25 cellular contexts compared by ENCODE assay signal in genomic region chr16:56781565-56781964, GRCh38. TPM values are rescaled to one million over a fixed set of nuclear protein-coding genes. Genes with fewer than 3 reads are reported as not detected.
DNase-seq lines count a peak whose midpoint lies in the region; ATAC-seq, FAIRE-seq and TF ChIP-seq lines count a peak whose summit lies in the region.
"Had no signal": no experiment of that assay in that cellular context is flagged by ENCODE, and none has a peak within 500 bp of the region (broad histone marks: within the 10 kb centered on the region; RNA-seq: fewer than 3 reads in every experiment).

No MANE protein-coding gene starts in this region.

- H3K27ac ChIP-seq in H1 (ENCODE audit: low read depth, low read length), result no peak overlapping the region; the same call in 1 of the 2 replicates
- H3K27ac ChIP-seq in neural cell (ENCODE audit: low read length), result peak overlapping the region; percentile 92
- no peak overlapping the region for H3K27ac ChIP-seq in upper lobe of left lung
- H3K27ac ChIP-seq: A549; BLaER1 treated with 17β-estradiol and CSF1 and Interleukin-3, amounts not matched to agents 10 nM and 100 nM; heart right ventricle; KMS-11; PC-9 had no signal

- no peak overlapping the region for H3K27ac Mint-ChIP-seq in natural killer cell
- H3K27ac Mint-ChIP-seq: activated B cell treated with CpG ODN at 0.5 μM for 24 hours; activated CD8-positive, alpha-beta T cell treated with anti-CD3 and anti-CD28 coated beads for 36 hours; activated naive CD4-positive, alpha-beta T cell treated with anti-CD3 and anti-CD28 coated beads, Interleukin-2, amount 50 U/mL, for 24 hours; activated T-cell treated with anti-CD3 and anti-CD28 coated beads, Interleukin-2, amount 50 U/mL, for 24 hours; naive thymus-derived CD8-positive, alpha-beta T cell had no signal

- peak overlapping the region; percentile 13 for H3K4ac ChIP-seq in H1 (replicated peaks; ENCODE audit: insufficient read length, low read depth, low read length)

- POLR2A ChIA-PET in H1 (lab: Charles Lee; ENCODE audit: partially characterized antibody), result interaction anchor here (0.6 kb wide), 1 partner anchor 13 kb away, joined by 3 read pairs; no protein-coding TSS in a partner anchor

- no peak for TF ChIP-seq CTCF in H1 (IDR thresholded peaks at IDR 0.05; ENCODE audit: control extremely low read depth in 1 of 3, insufficient read depth in 1 of 3, low read depth in 1 of 3, low read length in 3 of 3)
- peak; percentile 34 for TF ChIP-seq CTCF in neural cell (IDR thresholded peaks at IDR 0.05; ENCODE audit: poor library complexity, severe bottlenecking)
- TF ChIP-seq CTCF in natural killer cell (IDR thresholded peaks at IDR 0.05), result no peak
- TF ChIP-seq CTCF in upper lobe of left lung (IDR thresholded peaks at IDR 0.05), result no peak

- no peak overlapping the region for H2BK20ac ChIP-seq in H1 (ENCODE audit: low read length)

- H3K79me2 ChIP-seq in H1 (ENCODE audit: control insufficient read depth in 1 of 2, insufficient read depth in 2 of 2, low read length in 2 of 2), result peaks cover 0 to 62% of the 10 kb centered on the region in 2 experiments; a peak in 3 of 4 replicates
- H3K79me2 ChIP-seq in neural cell (replicated peaks; ENCODE audit: insufficient read depth, low read length), result peaks cover 44% of the 10 kb centered on the region

- FAIRE-seq in GM12892 (lab: Jason Lieb, UNC), result peak; percentile 9
- peak; percentile 36 for FAIRE-seq in H1 (lab: Jason Lieb, UNC)
- FAIRE-seq: A549, endometrium, islet of Langerhans had no signal

- no peaks in the 10 kb centered on the region for H3K23me2 ChIP-seq in H1 (ENCODE audit: low read depth, low read length)

- DNase-seq in GM12892 (ENCODE audit: insufficient read length) (no peak), NCI-H69 (lab: John Stamatoyannopoulos, UW) (peak; percentile 62), H1 (ENCODE audit: low read depth in 1 of 2, low spot score in 2 of 2) (no peak), natural killer cell (no peak), upper lobe of left lung (no peak)
- DNase-seq in activated T-cell treated with anti-CD3 and anti-CD28 coated beads, Interleukin-2, amount 50 U/mL, for 4 hours, result no peak
- DNase-seq: activated B cell treated with CpG ODN at 0.5 μM for 24 hours; activated CD8-positive, alpha-beta T cell treated with anti-CD3 and anti-CD28 coated beads for 36 hours; activated T-cell treated with anti-CD3 and anti-CD28 coated beads, Interleukin-2, amount 50 U/mL, for 24 hours; GDM1; heart right ventricle; naive thymus-derived CD8-positive, alpha-beta T cell; NCI-H1105; PC-9; SIG-M5; substantia nigra had no signal

- no peak overlapping the region for H2BK120ac ChIP-seq in H1 (replicated peaks; ENCODE audit: low read depth, low read length)

- ATAC-seq in natural killer cell (no peak), HG02798 (IDR thresholded peaks at IDR 0.05; ENCODE audit: poor library complexity, unreplicated experiment) (no peak), upper lobe of left lung (ENCODE audit: low FRiP score in 2 of 2) (no peak)
- ATAC-seq in activated T-cell treated with anti-CD3 and anti-CD28 coated beads, Interleukin-2, amount 50 U/mL, for 4 hours, result no peak
- ATAC-seq: A549; activated CD8-positive, alpha-beta T cell treated with anti-CD3 and anti-CD28 coated beads for 36 hours; heart right ventricle; naive thymus-derived CD8-positive, alpha-beta T cell had no signal

- intact Hi-C loops in natural killer cell (cut with micrococcal nuclease), result no loop called here

- peaks cover 3% of the 10 kb centered on the region for H3K79me1 ChIP-seq in H1 (ENCODE audit: low read depth, low read length)

- no peak overlapping the region for H2BK12ac ChIP-seq in H1 (ENCODE audit: low read depth, low read length)

- H3K27me3 ChIP-seq in H1 (replicated peaks in 1 of 4; ENCODE audit: control insufficient read depth in 3 of 4, extremely low read depth in 1 of 4, insufficient read depth in 3 of 4, low read length in 3 of 4), result no peaks in the 10 kb centered on the region
- no peaks in the 10 kb centered on the region for H3K27me3 ChIP-seq in neural cell (ENCODE audit: insufficient read depth, low read depth, low read length)
- no peaks in the 10 kb centered on the region for H3K27me3 ChIP-seq in upper lobe of left lung
- H3K27me3 ChIP-seq: BLaER1 treated with 17β-estradiol and CSF1 and Interleukin-3, amounts not matched to agents 10 nM and 100 nM; heart right ventricle had no signal

- H3K9me3 ChIP-seq in H1 (ENCODE audit: insufficient read depth in 2 of 2, low read depth in 1 of 2, low read length in 1 of 2), result no peaks in the 10 kb centered on the region
- H3K9me3 ChIP-seq in neural cell (ENCODE audit: low read length), result no peaks in the 10 kb centered on the region
- H3K9me3 ChIP-seq in upper lobe of left lung, result no peaks in the 10 kb centered on the region
- H3K9me3 ChIP-seq: A549; BLaER1 treated with 17β-estradiol and CSF1 and Interleukin-3, amounts not matched to agents 10 nM and 100 nM; heart right ventricle had no signal

- no peak overlapping the region for H3K56ac ChIP-seq in H1 (replicated peaks; ENCODE audit: insufficient read length, low read depth, low read length)

- no peak overlapping the region for H2BK5ac ChIP-seq in H1 (ENCODE audit: low read depth, low read length)

- H3F3A ChIP-seq in neural cell (ENCODE audit: insufficient read depth, low read length, poor library complexity, severe bottlenecking), result peaks cover 8% of the 10 kb centered on the region

- H3K4me2 ChIP-seq in H1 (ENCODE audit: insufficient read depth in 1 of 2, low read depth in 2 of 2, low read length in 2 of 2) (peak overlapping the region; percentile 50 to 60; a peak in 3 of 4 replicates), neural cell (ENCODE audit: low read length) (peak overlapping the region; percentile 42)
- H3K4me2 ChIP-seq: A549, PC-9 had no signal

- no peak overlapping the region for H3K9ac ChIP-seq in H1 (replicated peaks in 1 of 4; ENCODE audit: extremely low read depth in 1 of 4, low read depth in 3 of 4, low read length in 3 of 4)
- H3K9ac ChIP-seq in neural cell (ENCODE audit: low read length), result peak overlapping the region; percentile 73
- H3K9ac ChIP-seq: BLaER1 treated with 17β-estradiol and CSF1 and Interleukin-3, amounts not matched to agents 10 nM and 100 nM; KMS-11 had no signal

- TF ChIP-seq POLR2A in GM12892 (IDR thresholded peaks at IDR 0.05; ENCODE audit: low read depth, low read length) (no peak), H1 (IDR thresholded peaks at IDR 0.05; ENCODE audit: control extremely low read depth in 1 of 2, low read depth in 2 of 2, low read length in 2 of 2) (no peak), upper lobe of left lung (IDR thresholded peaks at IDR 0.05) (no peak)

- H3K18ac ChIP-seq in H1 (ENCODE audit: extremely low read depth, low read length), result peak overlapping the region; percentile 62; the same call in 1 of the 2 replicates

- H3K27me3 Mint-ChIP-seq in natural killer cell (ENCODE audit: low read depth in 2 of 2), result no peaks in the 10 kb centered on the region
- no peaks in the 10 kb centered on the region for H3K27me3 Mint-ChIP-seq in activated T-cell treated with anti-CD3 and anti-CD28 coated beads, Interleukin-2, amount 50 U/mL, for 4 hours (ENCODE audit: low read depth)
- H3K27me3 Mint-ChIP-seq: activated B cell treated with CpG ODN at 0.5 μM for 24 hours; activated CD8-positive, alpha-beta T cell treated with anti-CD3 and anti-CD28 coated beads for 36 hours; activated naive CD4-positive, alpha-beta T cell treated with anti-CD3 and anti-CD28 coated beads, Interleukin-2, amount 50 U/mL, for 24 hours; activated T-cell treated with anti-CD3 and anti-CD28 coated beads, Interleukin-2, amount 50 U/mL, for 24 hours; naive thymus-derived CD8-positive, alpha-beta T cell had no signal

- 74% methylated on average over 6 of the region's 6 CpGs; no CpG with 5 or more reads in 1 of the 2 experiments for WGBS in H1 (ENCODE audit: extremely low coverage in 1 of 2, insufficient coverage in 1 of 2, insufficient read length in 1 of 2, insufficient replicate concordance in 2 of 2, low coverage in 1 of 2, low lambda C conversion rate in 2 of 2, missing lambda C conversion rate in 1 of 2), 2 experiments
- 91 to 94% methylated on average over 6 of the region's 6 CpGs for WGBS in upper lobe of left lung, 2 donors

- no peak overlapping the region for H4K91ac ChIP-seq in H1 (replicated peaks; ENCODE audit: insufficient read length, low read length)

- H3K36me3 ChIP-seq in H1 (ENCODE audit: control insufficient read depth in 2 of 4, insufficient read depth in 4 of 4, low read length in 3 of 4) (no peaks in the 10 kb centered on the region), neural cell (ENCODE audit: insufficient read depth, low read length) (no peaks in the 10 kb centered on the region), upper lobe of left lung (no peaks in the 10 kb centered on the region)
- H3K36me3 ChIP-seq: heart right ventricle had no signal

- TF ChIP-seq EP300 in H1 (IDR thresholded peaks at IDR 0.05; ENCODE audit: borderline replicate concordance in 1 of 2, low read depth in 2 of 2, low read length in 2 of 2), result no peak
- peak; percentile 89 for TF ChIP-seq EP300 in neural cell (conservative IDR thresholded peaks at IDR 0.05; ENCODE audit: poor library complexity, severe bottlenecking)
- TF ChIP-seq EP300 in upper lobe of left lung (IDR thresholded peaks at IDR 0.05), result no peak

- no peak overlapping the region for H2BK15ac ChIP-seq in H1 (ENCODE audit: low read length)

- no peak overlapping the region for H2AK5ac ChIP-seq in H1 (ENCODE audit: low read depth, low read length)

- H3K9me3 Mint-ChIP-seq in natural killer cell, result no peaks in the 10 kb centered on the region
- no peaks in the 10 kb centered on the region for H3K9me3 Mint-ChIP-seq in activated T-cell treated with anti-CD3 and anti-CD28 coated beads, Interleukin-2, amount 50 U/mL, for 4 hours
- H3K9me3 Mint-ChIP-seq: activated B cell treated with CpG ODN at 0.5 μM for 24 hours; activated CD8-positive, alpha-beta T cell treated with anti-CD3 and anti-CD28 coated beads for 36 hours; activated naive CD4-positive, alpha-beta T cell treated with anti-CD3 and anti-CD28 coated beads, Interleukin-2, amount 50 U/mL, for 24 hours; activated T-cell treated with anti-CD3 and anti-CD28 coated beads, Interleukin-2, amount 50 U/mL, for 24 hours; naive thymus-derived CD8-positive, alpha-beta T cell had no signal

- CTCF ChIA-PET in H1 (lab: Charles Lee; ENCODE audit: partially characterized antibody), result interaction anchor here (1.1 to 1.4 kb wide), 2 partner anchors 12 to 15 kb away, joined by 4 to 5 read pairs; no protein-coding TSS in a partner anchor

- H2AFZ ChIP-seq in H1 (ENCODE audit: low read length) (no peak overlapping the region), neural cell (ENCODE audit: low read depth, low read length) (peak overlapping the region; percentile 23)
- H2AFZ ChIP-seq: PC-9 had no signal

- H3K4me3 ChIP-seq in H1 (ENCODE audit: extremely low read depth in 1 of 4, insufficient read depth in 2 of 4, low read depth in 3 of 4, low read length in 4 of 4) (peak overlapping the region in 1 of 4 experiments; percentile 29; a peak in 2 of 8 replicates), neural cell (ENCODE audit: low read length) (peak overlapping the region; percentile 71), upper lobe of left lung (no peak overlapping the region)
- H3K4me3 ChIP-seq: A549; BLaER1 treated with 17β-estradiol and CSF1 and Interleukin-3, amounts not matched to agents 10 nM and 100 nM; heart right ventricle; lung; PC-9 had no signal

- no peak overlapping the region for H3K4me3 Mint-ChIP-seq in natural killer cell
- H3K4me3 Mint-ChIP-seq in activated T-cell treated with anti-CD3 and anti-CD28 coated beads, Interleukin-2, amount 50 U/mL, for 4 hours, result no peak overlapping the region
- H3K4me3 Mint-ChIP-seq: activated B cell treated with CpG ODN at 0.5 μM for 24 hours; activated CD8-positive, alpha-beta T cell treated with anti-CD3 and anti-CD28 coated beads for 36 hours; activated naive CD4-positive, alpha-beta T cell treated with anti-CD3 and anti-CD28 coated beads, Interleukin-2, amount 50 U/mL, for 24 hours; activated T-cell treated with anti-CD3 and anti-CD28 coated beads, Interleukin-2, amount 50 U/mL, for 24 hours; naive thymus-derived CD8-positive, alpha-beta T cell had no signal

- H4K20me1 ChIP-seq in H1 (replicated peaks in 1 of 2; ENCODE audit: control insufficient read depth in 1 of 2, insufficient read depth in 2 of 2, low read length in 2 of 2) (peaks cover 0 to 8% of the 10 kb centered on the region in 2 experiments), neural cell (ENCODE audit: insufficient read depth) (no peaks in the 10 kb centered on the region)

- no peaks in the 10 kb centered on the region for H3K9me2 ChIP-seq in neural cell (ENCODE audit: insufficient read depth, low read length)

- H3K36me3 Mint-ChIP-seq in natural killer cell, result no peaks in the 10 kb centered on the region
- H3K36me3 Mint-ChIP-seq in activated T-cell treated with anti-CD3 and anti-CD28 coated beads, Interleukin-2, amount 50 U/mL, for 4 hours (ENCODE audit: insufficient read depth), result peaks cover 2% of the 10 kb centered on the region

- H3K4me1 ChIP-seq in H1 (replicated peaks in 1 of 4; ENCODE audit: control insufficient read depth in 3 of 4, insufficient read depth in 4 of 4, low read length in 3 of 4), result peaks cover 3 to 23% (median 16%) of the 10 kb centered on the region in 4 experiments; a peak in 5 of 7 replicates
- H3K4me1 ChIP-seq in upper lobe of left lung, result peaks cover 6 to 11% (median 7%) of the 10 kb centered on the region in 4 donors
- H3K4me1 ChIP-seq: A549 had no signal

- no peak overlapping the region for H3K23ac ChIP-seq in H1 (ENCODE audit: insufficient read length)

- H3K4me1 Mint-ChIP-seq in natural killer cell, result peaks cover 37 to 46% of the 10 kb centered on the region in 2 donors
- peaks cover 25% of the 10 kb centered on the region for H3K4me1 Mint-ChIP-seq in activated T-cell treated with anti-CD3 and anti-CD28 coated beads, Interleukin-2, amount 50 U/mL, for 4 hours (ENCODE audit: low read depth)
- H3K4me1 Mint-ChIP-seq: activated B cell treated with CpG ODN at 0.5 μM for 24 hours had no signal

- TF ChIP-seq RAD21 in H1 (IDR thresholded peaks at IDR 0.05 in 1 of 2, conservative IDR thresholded peaks at IDR 0.05 in 1 of 2; ENCODE audit: low read depth in 2 of 2, low read length in 2 of 2), result no peak
- TF ChIP-seq RAD21 in neural cell (conservative IDR thresholded peaks at IDR 0.05), result no peak

- H4K8ac ChIP-seq in H1 (ENCODE audit: extremely low read depth, insufficient read depth, low read length), result no peak overlapping the region

- H4K5ac ChIP-seq in H1 (ENCODE audit: insufficient read length, low read depth, low read length), result no peak overlapping the region

- no peak overlapping the region for H3K14ac ChIP-seq in H1 (ENCODE audit: insufficient read length)

RNA-seq across cellular contexts. Expression of gene NUP93, which starts 51.6 kb away (rescaled TPM):
- polyA plus RNA-seq in GM12892 (2012; ENCODE audit: missing spikeins), result 69.0 TPM
- 180 and 201 TPM in 2 replicates for total RNA-seq in H1 (2021; fragmentation: NEBNext Ultra II Directional; extraction: Animal tissue kit (Norgen Biotek cat#: 25700))
- 147 and 162 TPM in 2 replicates for polyA plus RNA-seq in H1 (2011; rRNA removed)
- polyA plus RNA-seq in H1 (2011; cell fraction: cytosol; rRNA removed), result 146 TPM
- polyA plus RNA-seq in H1 (2011; cell fraction: nucleus; rRNA removed), result 188 TPM
- polyA plus RNA-seq in H1 (2012, experiment 1 of 2), result 183 to 206 TPM (median 196 TPM) in 4 replicates
- 102 TPM for polyA plus RNA-seq in H1 (2012, experiment 2 of 2)
- polyA plus RNA-seq in H1 (2013, experiment 1 of 2), result 126 TPM
- polyA plus RNA-seq in H1 (2013, experiment 2 of 2), result 119 TPM
- polyA minus RNA-seq in H1 (2011; rRNA and poly(A)+ RNA removed), result 215 and 217 TPM in 2 replicates
- polyA minus RNA-seq in H1 (2011; cell fraction: cytosol; rRNA and poly(A)+ RNA removed), result 119 TPM
- 75.4 TPM for polyA minus RNA-seq in H1 (2011; cell fraction: nucleus; rRNA and poly(A)+ RNA removed)
- polyA plus RNA-seq in neural cell, result 237 and 264 TPM in 2 replicates
- polyA minus RNA-seq in neural cell, result 328 and 335 TPM in 2 replicates
- 10 to 100 TPM; 83.7 to 88.8 (median 87.9) TPM for total RNA-seq in natural killer cell
- total RNA-seq in activated T-cell treated with anti-CD3 and anti-CD28 coated beads, Interleukin-2, amount 50 U/mL, for 4 hours, result 100 to 1,000 TPM; 178 to 195 (median 181) TPM
- 10 to 100 TPM; 30.9 to 57.3 (median 45.3) TPM for total RNA-seq in upper lobe of left lung
